In the genomic region with DNA sequence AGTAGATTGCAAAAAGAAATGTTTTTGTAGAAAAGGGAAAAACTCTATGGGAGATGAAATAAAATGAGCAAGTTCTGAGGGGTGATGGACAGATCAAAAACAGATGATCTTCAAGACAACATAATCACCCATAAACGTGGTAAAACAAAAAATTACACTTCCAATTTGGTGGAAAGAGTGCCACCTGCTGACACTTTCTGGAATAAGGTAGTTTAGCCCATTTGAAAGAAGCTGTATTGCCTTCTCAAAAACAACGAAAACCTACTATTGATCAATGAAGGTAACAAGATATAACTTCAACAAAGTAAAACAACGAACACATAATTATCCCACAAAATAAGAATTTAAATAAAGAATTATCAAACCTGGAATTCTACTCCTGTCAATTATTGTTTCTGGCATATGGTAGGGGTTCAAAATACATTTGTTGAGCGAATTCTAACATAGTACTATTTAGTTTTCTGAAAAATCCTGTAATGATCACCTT, we compare ENCODE assay signal across 8 cellular contexts. TPM values are rescaled to one million over a fixed set of nuclear protein-coding genes. Genes with fewer than 3 reads are reported as not detected.
DNase-seq lines count a peak whose midpoint lies in the region; ATAC-seq, FAIRE-seq and TF ChIP-seq lines count a peak whose summit lies in the region.

No MANE protein-coding gene starts in this region.

- H3K9ac ChIP-seq in Karpas-422 (ENCODE audit: low read length) (no peak overlapping the region), GM12878 (ENCODE audit: control insufficient read depth, insufficient read depth, low read length) (peak overlapping the region; percentile 49; the same call in 1 of the 2 replicates), liver (ENCODE audit: low read depth in 1 of 2, low read length in 2 of 2) (peak overlapping the region; percentile 5 to 37)

- H3K9me3 ChIP-seq in Karpas-422 (ENCODE audit: low read length) (no peaks in the 10 kb centered on the region), GM12878 (replicated peaks; ENCODE audit: control insufficient read depth, insufficient read depth, low read length) (no peaks in the 10 kb centered on the region), liver (ENCODE audit: control insufficient read depth in 4 of 4, low read length in 3 of 4) (no peaks in the 10 kb centered on the region)

- no peaks in the 10 kb centered on the region for H3K9me2 ChIP-seq in Karpas-422 (replicated peaks; ENCODE audit: insufficient read depth, low read length)

- H2AFZ ChIP-seq in Karpas-422 (ENCODE audit: low read length) = no peak overlapping the region
- H2AFZ ChIP-seq in GM12878 (ENCODE audit: control insufficient read depth, low read depth, low read length) = no peak overlapping the region; the same call in 1 of the 2 replicates

- 28% methylated on average over 4 of the region's 4 CpGs for WGBS in GM12878 (ENCODE audit: insufficient coverage, insufficient replicate concordance, low lambda C conversion rate, missing lambda C conversion rate)
- WGBS in liver = 26% methylated on average over 4 of the region's 4 CpGs

- H3K27me3 ChIP-seq in Karpas-422 (ENCODE audit: low read length) = no peaks in the 10 kb centered on the region
- H3K27me3 ChIP-seq in GM12878 (replicated peaks in 1 of 2; ENCODE audit: control insufficient read depth in 2 of 2, insufficient read depth in 2 of 2, low read length in 1 of 2) = no peaks in the 10 kb centered on the region
- no peaks in the 10 kb centered on the region for H3K27me3 ChIP-seq in liver (ENCODE audit: control insufficient read depth in 4 of 4, insufficient read depth in 4 of 4, low read length in 3 of 4)

- peaks cover 44% of the 10 kb centered on the region for H3K4me1 Mint-ChIP-seq in stimulated activated effector memory CD8-positive, alpha-beta T cell treated with anti-CD3 and anti-CD28 coated beads, Interleukin-12 subunit alpha, Interleukin-12 subunit beta, amount 100 ng/mL, for 72 hours

- H3K36me3 ChIP-seq in Karpas-422 (ENCODE audit: insufficient read depth, low read length) (no peaks in the 10 kb centered on the region), GM12878 (ENCODE audit: control insufficient read depth in 2 of 2, insufficient read depth in 2 of 2, low read length in 1 of 2) (peaks cover 2 to 4% of the 10 kb centered on the region in 2 experiments; a peak in 3 of 4 replicates), liver (ENCODE audit: control insufficient read depth in 4 of 4, insufficient read depth in 3 of 4, low read depth in 1 of 4, low read length in 3 of 4) (peaks cover 0 to 3% (median under 1%) of the 10 kb centered on the region in 4 donors)

- DNase-seq in NCI-H345 (lab: John Stamatoyannopoulos, UW) = peak; percentile 8
- DNase-seq in NCI-H345 treated with DMSO at 0.1 percent for 48 hours (lab: John Stamatoyannopoulos, UW; ENCODE audit: unreplicated experiment) = no peak
- DNase-seq in Karpas-422 = peak; percentile 79
- DNase-seq in SW480 (ENCODE audit: low spot score) = peak; percentile 17
- DNase-seq in GM12878 (ENCODE audit: low read depth, low spot score) = no peak
- peak; percentile 42 to 80 for DNase-seq in stimulated activated effector memory CD8-positive, alpha-beta T cell treated with anti-CD3 and anti-CD28 coated beads, Interleukin-12 subunit alpha, Interleukin-12 subunit beta, amount 100 ng/mL, for 72 hours (ENCODE audit: low spot score in 2 of 2)

- no peak for TF ChIP-seq EP300 in GM12878 (IDR thresholded peaks at IDR 0.05; ENCODE audit: borderline replicate concordance in 1 of 2, control insufficient read depth in 1 of 2, low read depth in 2 of 2, low read length in 2 of 2)

- peak; percentile 27 for FAIRE-seq in GM12878 (lab: Jason Lieb, UNC)

- ATAC-seq in GM12878 (peak; percentile 41), HG03097 (IDR thresholded peaks at IDR 0.05; ENCODE audit: low FRiP score, unreplicated experiment) (no peak)
- ATAC-seq in stimulated activated effector memory CD8-positive, alpha-beta T cell treated with anti-CD3 and anti-CD28 coated beads, Interleukin-12 subunit alpha, Interleukin-12 subunit beta, amount 100 ng/mL, for 72 hours = no peak

- no peak overlapping the region for H3K27ac Mint-ChIP-seq in stimulated activated effector memory CD8-positive, alpha-beta T cell treated with anti-CD3 and anti-CD28 coated beads, Interleukin-12 subunit alpha, Interleukin-12 subunit beta, amount 100 ng/mL, for 72 hours

- no TSS peak for BruUV-seq in GM12878 (replicated peaks; lab: Mats Ljungman, UMichigan)

- H3K4me3 Mint-ChIP-seq in stimulated activated effector memory CD8-positive, alpha-beta T cell treated with anti-CD3 and anti-CD28 coated beads, Interleukin-12 subunit alpha, Interleukin-12 subunit beta, amount 100 ng/mL, for 72 hours = no peak overlapping the region

- POLR2A ChIA-PET in GM12878 (lab: Charles Lee) = interaction anchor here (0.5 to 0.6 kb wide), 2 partner anchors 208 to 289 kb away, joined by 3 to 8 read pairs; no protein-coding TSS in a partner anchor

- RAD21 ChIA-PET in GM12878 (lab: Charles Lee; ENCODE audit: unreplicated experiment) = interaction anchor here (0.6 to 5.9 kb wide), 28 partner anchors 10 to 430 kb away, joined by 3 to 70 read pairs (median 5); partner anchors contain the start of genes COPS4 and PLAC8

- no peaks in the 10 kb centered on the region for H4K20me1 ChIP-seq in Karpas-422 (ENCODE audit: insufficient read depth, low read depth, low read length)
- H4K20me1 ChIP-seq in GM12878 (ENCODE audit: control insufficient read depth, insufficient read depth) = no peaks in the 10 kb centered on the region

- TF ChIP-seq CTCF in GM12878 (IDR thresholded peaks at IDR 0.05 in 2 of 3, conservative IDR thresholded peaks at IDR 0.05 in 1 of 3; ENCODE audit: control insufficient read depth in 2 of 3, extremely low read depth in 1 of 3, insufficient read depth in 1 of 3, low read depth in 3 of 3, low read length in 3 of 3) (peak; percentile 62 to 77 (median 70)), liver (IDR thresholded peaks at IDR 0.05; ENCODE audit: low read depth, low read length, missing input control) (peak; percentile 62)

- H3K4me3 ChIP-seq in Karpas-422 (ENCODE audit: low read length) (no peak overlapping the region), GM12878 (peak overlapping the region; percentile 31; the same call in 1 of the 2 replicates), liver (ENCODE audit: low read depth in 1 of 3, low read length in 3 of 3) (no peak overlapping the region)

- intact Hi-C loops in GM12878 (cut with micrococcal nuclease; ENCODE audit: unreplicated experiment) = loop anchor here (1.0 to 10.0 kb wide), 9 partner anchors 21 to 817 kb away; partner anchors contain the start of genes HELQ, MRPS18C and THAP9

- TF ChIP-seq RAD21 in GM12878 (IDR thresholded peaks at IDR 0.05; ENCODE audit: insufficient read depth, low read depth, low read length) (peak; percentile 88), liver (IDR thresholded peaks at IDR 0.05) (peak; percentile 74 to 84)

- SMC1A ChIA-PET in GM12878 (lab: Charles Lee; ENCODE audit: uncharacterized antibody, unreplicated experiment) = interaction anchor here (0.6 to 6.3 kb wide), 27 partner anchors 9 to 393 kb away, joined by 3 to 85 read pairs (median 8); partner anchors contain the start of genes COPS4, LIN54 and THAP9

- H3K79me2 ChIP-seq in Karpas-422 (ENCODE audit: low read length) (no peaks in the 10 kb centered on the region), GM12878 (ENCODE audit: control insufficient read depth, insufficient read depth, low read length) (peaks cover 38% of the 10 kb centered on the region)

- CTCF ChIA-PET in GM12878 (lab: Yijun Ruan, JAX) = interaction anchor here (0.6 to 7.0 kb wide), 37 partner anchors 8 to 432 kb away, joined by 3 to 147 read pairs (median 5); partner anchors contain the start of genes COPS4 and THAP9

- no peaks in the 10 kb centered on the region for H3K9me3 Mint-ChIP-seq in stimulated activated effector memory CD8-positive, alpha-beta T cell treated with anti-CD3 and anti-CD28 coated beads, Interleukin-12 subunit alpha, Interleukin-12 subunit beta, amount 100 ng/mL, for 72 hours

- in situ Hi-C loops in GM12878 (cut with MboI) = loop anchor here (5.0 kb wide), 1 partner anchor 390 kb away; the partner anchor contains the start of gene SEC31A

- H3K27ac ChIP-seq in Karpas-422 (ENCODE audit: low read length) (no peak overlapping the region), GM12878 (ENCODE audit: control insufficient read depth, insufficient read depth) (peak overlapping the region; percentile 68), liver (ENCODE audit: low read depth in 1 of 2, low read length in 2 of 2) (no peak overlapping the region)

- no peak overlapping the region for H3K4me2 ChIP-seq in Karpas-422 (ENCODE audit: low read depth, low read length, poor library complexity, severe bottlenecking)
- peak overlapping the region; percentile 90 for H3K4me2 ChIP-seq in GM12878 (ENCODE audit: control insufficient read depth, insufficient read depth)

- H3K36me3 Mint-ChIP-seq in stimulated activated effector memory CD8-positive, alpha-beta T cell treated with anti-CD3 and anti-CD28 coated beads, Interleukin-12 subunit alpha, Interleukin-12 subunit beta, amount 100 ng/mL, for 72 hours = peaks cover 22% of the 10 kb centered on the region

- no peak for TF ChIP-seq POLR2A in GM12878 (IDR thresholded peaks at IDR 0.05; ENCODE audit: low read depth, low read length)

- H3K4me1 ChIP-seq in Karpas-422 (ENCODE audit: low read length) = peaks cover 19% of the 10 kb centered on the region
- H3K4me1 ChIP-seq in GM12878 (ENCODE audit: control insufficient read depth, insufficient read depth, low read length) = peaks cover 11% of the 10 kb centered on the region
- peaks cover 2 to 13% (median 9%) of the 10 kb centered on the region in 4 donors for H3K4me1 ChIP-seq in liver (ENCODE audit: control insufficient read depth in 4 of 4, insufficient read depth in 4 of 4, low read length in 3 of 4)

RNA-seq across cellular contexts. Expression of gene COQ2, which starts 2.5 kb away (rescaled TPM):
- 1.2 and 3.6 TPM in 2 replicates for total RNA-seq in Karpas-422 (2014; rRNA removed; shearing (Covaris generic); ENCODE audit: low replicate concordance)
- 5.8 and 6.1 TPM in 2 replicates for total RNA-seq in GM12878 (2013; cell fraction: nucleolus; rRNA removed)
- total RNA-seq in GM12878 (2014; rRNA removed) (15.5 and 16.9 TPM in 2 replicates), GM12878 (2014; rRNA removed; fragmentation: Illumina TruSeq; extraction: Trizol) (19.0 and 20.5 TPM in 2 replicates), GM12878 (2021) (15.8 and 17.7 TPM in 2 replicates), liver (10 to 100 TPM in 1 of 2 donors, 1 to 10 TPM in 1; 8.6 to 13.6 TPM)
- polyA plus RNA-seq in GM12878 (2011; ENCODE audit: low read depth) = 2.1 TPM
- polyA plus RNA-seq in GM12878 (2011; rRNA removed) (33.6 and 38.4 TPM in 2 replicates), GM12878 (2014; fragmentation: Illumina TruSeq; extraction: Trizol) (22.0 and 26.9 TPM in 2 replicates), GM12878 (2014; fragmentation: Nextera tagmentation; extraction: Ambion mirVana) (10 to 100 TPM in 1 of 2 experiments, 1 to 10 TPM in 1; 5.0 to 11.2 TPM), GM12878 (2014; rRNA removed) (17.1 and 17.5 TPM in 2 replicates), GM12878 (2016; fragmentation: Nextera tagmentation; extraction: Ambion mirVana) (10 to 100 TPM; 43.1 to 46.7 TPM), liver (10 to 100 TPM in 1 of 2 donors, 1 to 10 TPM in 1; 10.0 to 11.6 TPM)
- polyA plus RNA-seq in GM12878 (2011; cell fraction: cytosol; rRNA removed) = 20.9 and 21.6 TPM in 2 replicates
- 12.3 and 16.4 TPM in 2 replicates for polyA plus RNA-seq in GM12878 (2011; cell fraction: nucleus; rRNA removed)
- polyA plus RNA-seq in GM12878 (2012) = 3.5 and 5.3 TPM in 2 replicates
- 20.9 and 21.5 TPM in 2 replicates for polyA minus RNA-seq in GM12878 (2011; rRNA and poly(A)+ RNA removed)
- polyA minus RNA-seq in GM12878 (2011; cell fraction: cytosol; rRNA and poly(A)+ RNA removed) = 10.8 and 11.2 TPM in 2 replicates
- polyA minus RNA-seq in GM12878 (2011; cell fraction: nucleus; rRNA and poly(A)+ RNA removed) = 10.2 and 19.6 TPM in 2 replicates

RNA-seq across cellular contexts. Expression of gene HPSE, which starts 52.6 kb away (rescaled TPM):
- total RNA-seq in Karpas-422 (2014; rRNA removed; shearing (Covaris generic); ENCODE audit: low replicate concordance) = 0.11 and 0.15 TPM in 2 replicates
- not detected in 2 replicates for total RNA-seq in GM12878 (2013; cell fraction: nucleolus; rRNA removed)
- total RNA-seq in GM12878 (2014; rRNA removed) (0.44 and 0.51 TPM in 2 replicates), GM12878 (2014; rRNA removed; fragmentation: Illumina TruSeq; extraction: Trizol) (0.40 and 0.55 TPM in 2 replicates), GM12878 (2021) (0.67 and 0.85 TPM in 2 replicates), liver (1 to 10 TPM; 1.0 to 4.7 TPM)
- polyA plus RNA-seq in GM12878 (2011; ENCODE audit: low read depth) = 0.10 TPM
- polyA plus RNA-seq in GM12878 (2011; rRNA removed) (0.60 and 0.98 TPM in 2 replicates), GM12878 (2014; fragmentation: Illumina TruSeq; extraction: Trizol) (0.51 and 0.65 TPM in 2 replicates), GM12878 (2014; fragmentation: Nextera tagmentation; extraction: Ambion mirVana) (under 1 TPM; 0.16 to 0.29 TPM), GM12878 (2014; rRNA removed) (0.47 and 0.56 TPM in 2 replicates), GM12878 (2016; fragmentation: Nextera tagmentation; extraction: Ambion mirVana) (under 1 TPM; 0.88 to 0.89 TPM), liver (1 to 10 TPM in 1 of 2 donors, under 1 TPM in 1; 0.43 to 1.0 TPM)
- 0.37 and 0.48 TPM in 2 replicates for polyA plus RNA-seq in GM12878 (2011; cell fraction: cytosol; rRNA removed)
- 0.35 and 0.39 TPM in 2 replicates for polyA plus RNA-seq in GM12878 (2011; cell fraction: nucleus; rRNA removed)
- polyA plus RNA-seq in GM12878 (2012) = 0.22 and 0.39 TPM in 2 replicates
- polyA minus RNA-seq in GM12878 (2011; rRNA and poly(A)+ RNA removed) = 0.88 and 1.0 TPM in 2 replicates
- polyA minus RNA-seq in GM12878 (2011; cell fraction: cytosol; rRNA and poly(A)+ RNA removed) = 0.27 TPM in 1 of 2 replicates, not detected in the other
- polyA minus RNA-seq in GM12878 (2011; cell fraction: nucleus; rRNA and poly(A)+ RNA removed) = 0.12 and 0.38 TPM in 2 replicates

Comparison
In these comparisons a context has a peak if more than half of its experiments do, and no peak if none do; other contexts are left out.
1. DNase-seq: peak in NCI-H345 (single experiment), Karpas-422 (single experiment), SW480 (single experiment) and stimulated activated effector memory CD8-positive, alpha-beta T cell treated with anti-CD3 and anti-CD28 coated beads, Interleukin-12 subunit alpha, Interleukin-12 subunit beta, amount 100 ng/mL, for 72 hours (2 of 2); none in NCI-H345 treated with DMSO at 0.1 percent for 48 hours (single experiment) and GM12878 (single experiment).